ENCODE assay signal across 8 cellular contexts in genomic region chr3:127546970-127547733, GRCh38. TPM values are rescaled to one million over a fixed set of nuclear protein-coding genes. Genes with fewer than 3 reads are reported as not detected.
DNase-seq lines count a peak whose midpoint lies in the region; ATAC-seq and TF ChIP-seq lines count a peak whose summit lies in the region.

No MANE protein-coding gene starts in this region.

- H3K27me3 ChIP-seq in prostate gland (replicated peaks; ENCODE audit: insufficient read depth) = no peaks in the 10 kb centered on the region

- H3K4me3 ChIP-seq in prostate gland = peak overlapping the region; percentile 26 to 46

- H3K27ac Mint-ChIP-seq in activated CD4-positive, alpha-beta memory T cell treated with anti-CD3 and anti-CD28 coated beads for 36 hours = no peak overlapping the region

- peak overlapping the region; percentile 24; the same call in 1 of the 2 replicates for H3K9ac ChIP-seq in ES-I3 (ENCODE audit: low read depth, low read length)

- H3K4me1 ChIP-seq in ES-I3 (ENCODE audit: insufficient read depth, low read length) (no peaks in the 10 kb centered on the region; the same call in 1 of the 2 replicates), prostate gland (replicated peaks) (peaks cover 11% of the 10 kb centered on the region)

- 19% methylated on average over 24 of the region's 24 CpGs for WGBS in prostate gland

- H3K9me3 ChIP-seq in ES-I3 (ENCODE audit: control insufficient read depth, insufficient read depth, low read length) (no peaks in the 10 kb centered on the region), prostate gland (no peaks in the 10 kb centered on the region)

- H3K36me3 ChIP-seq in ES-I3 (ENCODE audit: insufficient read depth, low read length) (no peaks in the 10 kb centered on the region), prostate gland (no peaks in the 10 kb centered on the region)

- DNase-seq in activated CD4-positive, alpha-beta memory T cell treated with anti-CD3 and anti-CD28 coated beads for 36 hours = peak; percentile 13
- no peak for DNase-seq in left cardiac atrium
- no peak for DNase-seq in prostate gland (ENCODE audit: low spot score)
- no peak for DNase-seq in hypothalamus (lab: John Stamatoyannopoulos, UW)
- DNase-seq in NCI-H446 (lab: John Stamatoyannopoulos, UW) = no peak
- DNase-seq in ureter (ENCODE audit: low spot score) = no peak

- H3K4me3 Mint-ChIP-seq in activated CD4-positive, alpha-beta memory T cell treated with anti-CD3 and anti-CD28 coated beads for 36 hours = peak overlapping the region; percentile 61

- H3K4me1 Mint-ChIP-seq in activated CD4-positive, alpha-beta memory T cell treated with anti-CD3 and anti-CD28 coated beads for 36 hours (ENCODE audit: low read depth) = peaks cover 11% of the 10 kb centered on the region

- no peaks in the 10 kb centered on the region for H3K27me3 Mint-ChIP-seq in activated CD4-positive, alpha-beta memory T cell treated with anti-CD3 and anti-CD28 coated beads for 36 hours

- CTCF ChIA-PET in activated CD4-positive, alpha-beta memory T cell treated with anti-CD3 and anti-CD28 coated beads for 36 hours (lab: Charles Lee) = interaction anchor here (0.5 to 6.2 kb wide), 24 partner anchors 10 to 1072 kb away, joined by 3 to 57 read pairs (median 4); partner anchors contain the start of gene MCM2

- TF ChIP-seq POLR2A in prostate gland (IDR thresholded peaks at IDR 0.05) = no peak

- POLR2A ChIA-PET in activated CD4-positive, alpha-beta memory T cell treated with anti-CD3 and anti-CD28 coated beads for 36 hours (lab: Charles Lee) = no interaction called here

- no peaks in the 10 kb centered on the region for H3K9me3 Mint-ChIP-seq in activated CD4-positive, alpha-beta memory T cell treated with anti-CD3 and anti-CD28 coated beads for 36 hours

- TF ChIP-seq CTCF in prostate gland (IDR thresholded peaks at IDR 0.05) = no peak

- no peak overlapping the region for H3K27ac ChIP-seq in prostate gland

- intact Hi-C loops in activated CD4-positive, alpha-beta memory T cell treated with anti-CD3 and anti-CD28 coated beads for 36 hours (cut with micrococcal nuclease) = loop anchor here (2.0 kb wide), 1 partner anchor 564 kb away; the partner anchor contains the start of gene PLXNA1
- intact Hi-C loops in left cardiac atrium (cut with DNase I) (loop anchor here (5.0 to 10.0 kb wide), 3 partner anchors 792 to 1022 kb away; partner anchors contain the start of gene CHST13 (in 2 of the 2)), prostate gland (cut with DNase I) (loop anchor here (5.0 to 10.0 kb wide), 3 partner anchors 562 to 1025 kb away; partner anchors contain the start of genes CHST13 and PLXNA1)

- no peaks in the 10 kb centered on the region for H3K36me3 Mint-ChIP-seq in activated CD4-positive, alpha-beta memory T cell treated with anti-CD3 and anti-CD28 coated beads for 36 hours

- ATAC-seq in left cardiac atrium = peak; percentile 51 to 60
- ATAC-seq in GM18519 (IDR thresholded peaks at IDR 0.05; ENCODE audit: low FRiP score, unreplicated experiment) = no peak

RNA-seq across cellular contexts. Expression of gene TPRA1, which starts 43.4 kb away (rescaled TPM):
- 10 to 100 TPM; 18.7 to 20.9 TPM for total RNA-seq in activated CD4-positive, alpha-beta memory T cell treated with anti-CD3 and anti-CD28 coated beads for 36 hours
- total RNA-seq in left cardiac atrium = 10 to 100 TPM; 19.4 to 20.4 TPM
- total RNA-seq in prostate gland = 10 to 100 TPM; 46.6 to 73.1 TPM
- total RNA-seq in ureter = 30.5 TPM

RNA-seq across cellular contexts. Expression of gene MCM2, which starts 51.1 kb away (rescaled TPM):
- total RNA-seq in activated CD4-positive, alpha-beta memory T cell treated with anti-CD3 and anti-CD28 coated beads for 36 hours = 100 to 1,000 TPM; 216 to 218 TPM
- total RNA-seq in left cardiac atrium (1 to 10 TPM; 4.7 to 9.2 TPM), prostate gland (10 to 100 TPM; 30.9 to 34.7 TPM), ureter (12.2 TPM)

Comparison
In these comparisons a context has a peak if more than half of its experiments do, and no peak if none do; other contexts are left out.
1. RNA of gene MCM2, which starts 51.1 kb away (total RNA-seq): 216 to 218 TPM in activated CD4-positive, alpha-beta memory T cell treated with anti-CD3 and anti-CD28 coated beads for 36 hours; 30.9 to 34.7 TPM in prostate gland, 12.2 TPM in ureter (single experiment) and 4.7 to 9.2 TPM in left cardiac atrium; every median in the first group is over 4 times any median in the second.